In genomic region chr15:49088996-49089395, GRCh38 we compare ENCODE assay signal across 14 cellular contexts.
"Had no signal": no experiment of that assay in that cellular context is flagged by ENCODE, and none has a peak within 500 bp of the region (broad histone marks: within the 10 kb centered on the region; RNA-seq: fewer than 3 reads in every experiment).

No MANE protein-coding gene starts in this region.

- H3K9me3 ChIP-seq: colonic mucosa, esophagus squamous epithelium, lower lobe of right lung, pancreas had no signal

- H3K36me3 ChIP-seq: colonic mucosa, esophagus squamous epithelium, lower lobe of right lung, pancreas had no signal

- H3K27me3 ChIP-seq: colonic mucosa, esophagus squamous epithelium, pancreas had no signal

- H3K4me3 ChIP-seq: colonic mucosa, esophagus squamous epithelium, lower lobe of right lung, pancreas had no signal

- ATAC-seq: left cardiac atrium; lower lobe of right lung; pancreas; stimulated activated memory B cell treated with anti-CD40 and anti-IgM and Interleukin-4, amounts not matched to agents 10 μg/mL and 1 μg/mL and 100 μg/mL, for 72 hours had no signal

- H3K27ac ChIP-seq: colonic mucosa, esophagus squamous epithelium, lower lobe of right lung, pancreas had no signal

- H3K4me1 ChIP-seq: colonic mucosa, esophagus squamous epithelium, lower lobe of right lung had no signal

- DNase-seq: activated CD4-positive, alpha-beta T cell treated with anti-CD3 and anti-CD28 coated beads, Interleukin-2, amount 10 ng/mL, durations not matched to agents 7 days and 5 days; activated CD8-positive, alpha-beta memory T cell treated with anti-CD3 and anti-CD28 coated beads, Interleukin-2, amount 50 U/mL, for 48 hours; activated naive CD8-positive, alpha-beta T cell treated with anti-CD3 and anti-CD28 coated beads, Interleukin-2, amount 10 ng/mL, durations not matched to agents 7 days and 5 days; colonic mucosa; esophagus squamous epithelium; immature natural killer cell; left cardiac atrium; lower lobe of right lung; pancreas; retina; stimulated activated CD4-positive, alpha-beta T cell treated with anti-CD3 and anti-CD28 coated beads, Interleukin-2, amount 100 ng/mL, for 48 hours; SW 1271; trophoblast cell had no signal

- FAIRE-seq: pancreas had no signal
